21 cellular contexts compared by ENCODE assay signal in genomic region chr1:94653454-94653853, GRCh38.
DNase-seq lines count a peak whose midpoint lies in the region; ATAC-seq, FAIRE-seq and TF ChIP-seq lines count a peak whose summit lies in the region.
"Had no signal": no experiment of that assay in that cellular context is flagged by ENCODE, and none has a peak within 500 bp of the region (broad histone marks: within the 10 kb centered on the region; RNA-seq: fewer than 3 reads in every experiment).

No MANE protein-coding gene starts in this region.

- 60% methylated on average over 3 of the region's 3 CpGs for WGBS in A549 (ENCODE audit: missing lambda C conversion rate)
- WGBS in lung, 2 donors: 75 to 81% methylated on average over 3 of the region's 3 CpGs

- no peak for TF ChIP-seq EP300 in A549 (IDR thresholded peaks at IDR 0.05)

- no TSS peak for BruUV-seq in MCF 10A (replicated peaks; lab: Mats Ljungman, UMichigan)

- H3K36me3 ChIP-seq in HUES6 (ENCODE audit: control insufficient read depth, insufficient read depth, low read length) (no peaks in the 10 kb centered on the region), lung (ENCODE audit: control insufficient read depth in 2 of 2, insufficient read depth in 2 of 2, low read length in 2 of 2) (no peaks in the 10 kb centered on the region)

- H3K27ac Mint-ChIP-seq in MCF 10A (ENCODE audit: low read depth, unreplicated experiment): peak overlapping the region; percentile 61
- H3K27ac Mint-ChIP-seq: activated CD4-positive, alpha-beta T cell treated with anti-CD3 and anti-CD28 coated beads for 36 hours; activated naive CD4-positive, alpha-beta T cell treated with anti-CD3 and anti-CD28 coated beads, Interleukin-2, amount 10 ng/mL, durations not matched to agents 7 days and 5 days; naive B cell; T-cell had no signal

- ATAC-seq in A549: 0 out of 6 replicates have a peak, but pooled peaks of 1 of the 2 experiments have one; percentile 24
- no peak for ATAC-seq in lung (ENCODE audit: insufficient read depth, low FRiP score)
- ATAC-seq: activated CD4-positive, alpha-beta T cell treated with anti-CD3 and anti-CD28 coated beads for 36 hours; T-cell had no signal

- peaks cover 31% of the 10 kb centered on the region for H3K4me1 Mint-ChIP-seq in MCF 10A (ENCODE audit: insufficient read depth, unreplicated experiment)
- H3K4me1 Mint-ChIP-seq: activated CD4-positive, alpha-beta T cell treated with anti-CD3 and anti-CD28 coated beads for 36 hours; activated naive CD4-positive, alpha-beta T cell treated with anti-CD3 and anti-CD28 coated beads, Interleukin-2, amount 10 ng/mL, durations not matched to agents 7 days and 5 days; naive B cell; T-cell had no signal

- no peak for TF ChIP-seq RAD21 in A549 (conservative IDR thresholded peaks at IDR 0.05 in 1 of 2, IDR thresholded peaks at IDR 0.05 in 1 of 2)

- TF ChIP-seq POLR2A in A549 (IDR thresholded peaks at IDR 0.05; ENCODE audit: low read length): no peak

- intact Hi-C loops in MCF 10A (cut with micrococcal nuclease): no loop called here

- H3K9me3 ChIP-seq in A549 (no peaks in the 10 kb centered on the region), HUES6 (ENCODE audit: control insufficient read depth, insufficient read depth, low read depth, low read length) (no peaks in the 10 kb centered on the region), lung (ENCODE audit: control insufficient read depth in 2 of 2, insufficient read depth in 1 of 2, low read length in 1 of 2) (no peaks in the 10 kb centered on the region)

- H3K36me3 Mint-ChIP-seq in MCF 10A (ENCODE audit: insufficient read depth, unreplicated experiment): no peaks in the 10 kb centered on the region
- H3K36me3 Mint-ChIP-seq: activated naive CD4-positive, alpha-beta T cell treated with anti-CD3 and anti-CD28 coated beads, Interleukin-2, amount 10 ng/mL, durations not matched to agents 7 days and 5 days; naive B cell; T-cell had no signal

- FAIRE-seq in A549 (lab: Jason Lieb, UNC): no peak
- FAIRE-seq: D721Med had no signal

- no peaks in the 10 kb centered on the region for H3K27me3 Mint-ChIP-seq in MCF 10A (ENCODE audit: insufficient read depth, unreplicated experiment)

- no peaks in the 10 kb centered on the region for H3K27me3 ChIP-seq in HUES6 (ENCODE audit: control insufficient read depth, insufficient read depth, low read length)
- H3K27me3 ChIP-seq in lung (ENCODE audit: control insufficient read depth, insufficient read depth): no peaks in the 10 kb centered on the region

- H3K27ac ChIP-seq in A549 (peak overlapping the region; percentile 47 to 51; a peak in 3 of 6 replicates), HUES6 (ENCODE audit: low read depth, low read length) (peak overlapping the region; percentile 21; the same call in 1 of the 2 replicates), lung (ENCODE audit: low read depth in 1 of 2, low read length in 1 of 2) (peak overlapping the region; percentile 32 to 78)
- H3K27ac ChIP-seq: C4-2B, dorsolateral prefrontal cortex, GM23248 had no signal

- DNase-seq in A549 (ENCODE audit: low read depth in 1 of 2, low spot score in 1 of 2): no peak
- no peak for DNase-seq in MCF 10A (ENCODE audit: unreplicated experiment)
- DNase-seq in lung (ENCODE audit: low spot score): no peak
- DNase-seq in SKM-1 treated with dmso at 0.1 percent for 144 hours (lab: John Stamatoyannopoulos, UW; ENCODE audit: unreplicated experiment): no peak
- DNase-seq in activated naive CD4-positive, alpha-beta T cell (lab: John Stamatoyannopoulos, UW): no peak
- DNase-seq in NCI-H2227 treated with DMSO at 0.1 percent for 48 hours (lab: John Stamatoyannopoulos, UW): no peak
- no peak for DNase-seq in activated T-cell treated with anti-CD3 and anti-CD28 coated beads for 4 hours
- DNase-seq: activated CD4-positive, alpha-beta T cell treated with anti-CD3 and anti-CD28 coated beads for 36 hours; activated naive CD4-positive, alpha-beta T cell treated with anti-CD3 and anti-CD28 coated beads, Interleukin-2, amount 10 ng/mL, durations not matched to agents 7 days and 5 days; activated T-cell treated with anti-CD3 and anti-CD28 coated beads, Interleukin-2, amount 50 U/mL, for 48 hours; amygdala; dorsolateral prefrontal cortex; naive B cell; NCI-H1105 treated with DMSO at 0.1 percent for 48 hours; NCI-H510A; stimulated activated CD4-positive, alpha-beta T cell treated with anti-CD3 and anti-CD28 coated beads, Interleukin-15, amount 100 ng/mL, for 24 hours; T-cell had no signal

- CTCF ChIA-PET in A549 (lab: Yijun Ruan, JAX): interaction anchor here (1.3 kb wide), 1 partner anchor 12 kb away, joined by 4 read pairs; no protein-coding TSS in a partner anchor
- CTCF ChIA-PET in MCF 10A (lab: Yijun Ruan, JAX): interaction anchor here (0.6 to 1.0 kb wide), 4 partner anchors 10 to 196 kb away, joined by 3 to 4 read pairs (median 3); no protein-coding TSS in a partner anchor

- H3K4me1 ChIP-seq in A549: peaks cover 19% of the 10 kb centered on the region
- peaks cover 34% of the 10 kb centered on the region for H3K4me1 ChIP-seq in HUES6 (ENCODE audit: control insufficient read depth, insufficient read depth, low read length)
- peaks cover 0 to 8% of the 10 kb centered on the region in 2 donors for H3K4me1 ChIP-seq in lung (ENCODE audit: control insufficient read depth in 2 of 2, insufficient read depth in 2 of 2, low read length in 2 of 2)

- H3K9ac ChIP-seq in HUES6 (ENCODE audit: low read length): peak overlapping the region; percentile 65
- H3K9ac ChIP-seq: GM23248 had no signal

- TF ChIP-seq CTCF in A549 (IDR thresholded peaks at IDR 0.05) (no peak), MCF 10A (IDR thresholded peaks at IDR 0.05; ENCODE audit: unreplicated experiment) (no peak), lung (IDR thresholded peaks at IDR 0.05; ENCODE audit: control extremely low read depth, extremely low read depth) (no peak)

- no peak overlapping the region for H3K4me3 ChIP-seq in A549
- H3K4me3 ChIP-seq in HUES6 (ENCODE audit: low read depth, low read length): no peak overlapping the region
- H3K4me3 ChIP-seq in lung: no peak overlapping the region
- H3K4me3 ChIP-seq: dorsolateral prefrontal cortex, GM23248 had no signal

- H3K4me3 Mint-ChIP-seq in MCF 10A (ENCODE audit: unreplicated experiment): no peak overlapping the region
- H3K4me3 Mint-ChIP-seq: activated CD4-positive, alpha-beta T cell treated with anti-CD3 and anti-CD28 coated beads for 36 hours; activated naive CD4-positive, alpha-beta T cell treated with anti-CD3 and anti-CD28 coated beads, Interleukin-2, amount 10 ng/mL, durations not matched to agents 7 days and 5 days; naive B cell; T-cell had no signal

- H3K4me2 ChIP-seq in A549: peak overlapping the region; percentile 58

- no peaks in the 10 kb centered on the region for H3K9me3 Mint-ChIP-seq in MCF 10A (ENCODE audit: unreplicated experiment)
- H3K9me3 Mint-ChIP-seq: activated naive CD4-positive, alpha-beta T cell treated with anti-CD3 and anti-CD28 coated beads, Interleukin-2, amount 10 ng/mL, durations not matched to agents 7 days and 5 days; T-cell had no signal

- POLR2A ChIA-PET in A549 (lab: Yijun Ruan, JAX): no interaction called here
- POLR2A ChIA-PET in MCF 10A (lab: Yijun Ruan, JAX): interaction anchor here (0.8 to 2.3 kb wide), 5 partner anchors 9 to 112 kb away, joined by 3 to 7 read pairs (median 5); partner anchors contain the start of gene F3

TF ChIP-seq in A549, 52 proteins besides CTCF, POLR2A, EP300 and RAD21:
- TF ChIP-seq JUNB (IDR thresholded peaks at IDR 0.05): no peak
- TF ChIP-seq RFX5 (IDR thresholded peaks at IDR 0.05): no peak
- no peak for TF ChIP-seq GATA3 (IDR thresholded peaks at IDR 0.05; ENCODE audit: borderline replicate concordance)
